ENCODE assay signal across 1 cellular context in genomic region chr12:12786716-12787601, GRCh38.
TF ChIP-seq lines count a peak whose summit lies in the region.

No MANE protein-coding gene starts in this region.

TF ChIP-seq in HepG2, 621 proteins besides CTCF, POLR2A, EP300 and RAD21 (continued from another document and continues in another):
- TF ChIP-seq ZNF318 (CRISPR knock-in tag; IDR thresholded peaks at IDR 0.05) (no peak), SMYD3 (CRISPR knock-in tag; IDR thresholded peaks at IDR 0.05) (no peak), GATAD2A (CRISPR knock-in tag; IDR thresholded peaks at IDR 0.05) (0 out of 2 replicates have a peak, but pooled peaks have one; percentile 13), ATF7-NPFF (CRISPR knock-in tag; IDR thresholded peaks at IDR 0.05; ENCODE audit: low read depth) (peak; percentile 94), TBL1XR1 (IDR thresholded peaks at IDR 0.05; ENCODE audit: borderline replicate concordance, low read length, partially characterized antibody) (no peak), NR2C2 (CRISPR knock-in tag; IDR thresholded peaks at IDR 0.05; ENCODE audit: borderline replicate concordance) (0 out of 2 replicates have a peak, but pooled peaks have one; percentile 34), PRMT3 (CRISPR knock-in tag; IDR thresholded peaks at IDR 0.05; ENCODE audit: borderline replicate concordance, low read depth) (0 out of 2 replicates have a peak, but pooled peaks have one; percentile 62), MAFF (IDR thresholded peaks at IDR 0.05; ENCODE audit: low read depth, low read length) (no peak), REXO4 (CRISPR knock-in tag; IDR thresholded peaks at IDR 0.05; ENCODE audit: borderline replicate concordance) (no peak), ATF1 (CRISPR knock-in tag; IDR thresholded peaks at IDR 0.05) (no peak), ZSCAN25 (CRISPR knock-in tag; IDR thresholded peaks at IDR 0.05) (no peak), ZNF883 (CRISPR knock-in tag; IDR thresholded peaks at IDR 0.05; ENCODE audit: not compliant biosample characterization) (peak; percentile 86), NKX3-1 (CRISPR knock-in tag; IDR thresholded peaks at IDR 0.05) (peak; percentile 93), ZNF607 (CRISPR knock-in tag; IDR thresholded peaks at IDR 0.05; ENCODE audit: borderline replicate concordance) (peak; percentile 93), SATB2 (CRISPR knock-in tag; IDR thresholded peaks at IDR 0.05) (peak; percentile 63; the same call in 1 of the 2 replicates), ZNF569 (CRISPR knock-in tag; IDR thresholded peaks at IDR 0.05; ENCODE audit: borderline replicate concordance) (no peak), MTF2 (CRISPR knock-in tag; IDR thresholded peaks at IDR 0.05; ENCODE audit: borderline replicate concordance) (no peak), SSRP1 (CRISPR knock-in tag; IDR thresholded peaks at IDR 0.05) (no peak), ZNF263 (CRISPR knock-in tag; IDR thresholded peaks at IDR 0.05) (peak; percentile 47; the same call in 1 of the 2 replicates), MIER3 (CRISPR knock-in tag; IDR thresholded peaks at IDR 0.05; ENCODE audit: borderline replicate concordance) (peak; percentile 46; the same call in 1 of the 2 replicates), TMF1 (CRISPR knock-in tag; IDR thresholded peaks at IDR 0.05; ENCODE audit: low read depth) (0 out of 2 replicates have a peak, but pooled peaks have one; percentile 46), ZC3H4 (CRISPR knock-in tag; IDR thresholded peaks at IDR 0.05; ENCODE audit: borderline replicate concordance) (no peak), RNF2 (conservative IDR thresholded peaks at IDR 0.05; ENCODE audit: low read depth) (peak; percentile 89), ZKSCAN8 (CRISPR knock-in tag; IDR thresholded peaks at IDR 0.05; ENCODE audit: borderline replicate concordance) (no peak), CEBPB (IDR thresholded peaks at IDR 0.05; ENCODE audit: borderline replicate concordance, low read depth, low read length) (no peak), HNRNPUL1 (IDR thresholded peaks at IDR 0.05; ENCODE audit: low read depth, low read length) (no peak), CENPX (CRISPR knock-in tag; IDR thresholded peaks at IDR 0.05) (no peak), MTF1 (CRISPR knock-in tag; IDR thresholded peaks at IDR 0.05) (peak; percentile 90), MEF2D (CRISPR knock-in tag; IDR thresholded peaks at IDR 0.05) (no peak), ZBTB3 (CRISPR knock-in tag; IDR thresholded peaks at IDR 0.05; ENCODE audit: borderline replicate concordance, low read depth) (0 out of 2 replicates have a peak, but pooled peaks have one; percentile 47), FOXA3 (CRISPR knock-in tag; IDR thresholded peaks at IDR 0.05) (no peak), NFRKB (IDR thresholded peaks at IDR 0.05) (no peak), SPEN (CRISPR knock-in tag; IDR thresholded peaks at IDR 0.05; ENCODE audit: low read depth) (peak; percentile 62), SNAPC4 (CRISPR knock-in tag; IDR thresholded peaks at IDR 0.05) (no peak), SRY (CRISPR knock-in tag; IDR thresholded peaks at IDR 0.05) (peak; percentile 81), ZNF773 (CRISPR knock-in tag; IDR thresholded peaks at IDR 0.05; ENCODE audit: borderline replicate concordance) (peak; percentile 92), ZNF317 (CRISPR knock-in tag; IDR thresholded peaks at IDR 0.05) (no peak), ZNF430 (CRISPR knock-in tag; IDR thresholded peaks at IDR 0.05) (peak; percentile 72; the same call in 1 of the 2 replicates), SP140L (CRISPR knock-in tag; IDR thresholded peaks at IDR 0.05; ENCODE audit: borderline replicate concordance) (no peak), HOXA3 (CRISPR knock-in tag; IDR thresholded peaks at IDR 0.05) (peak; percentile 45; the same call in 1 of the 2 replicates), ZZZ3 (CRISPR knock-in tag; IDR thresholded peaks at IDR 0.05; ENCODE audit: borderline replicate concordance) (no peak), NBN (conservative IDR thresholded peaks at IDR 0.05) (no peak), ZNF558 (CRISPR knock-in tag; IDR thresholded peaks at IDR 0.05; ENCODE audit: borderline replicate concordance) (no peak; the same call in 1 of the 2 replicates), ZFP36 (IDR thresholded peaks at IDR 0.05; ENCODE audit: borderline replicate concordance, low read depth, low read length, partially characterized antibody) (no peak), DNMT3B (CRISPR knock-in tag; conservative IDR thresholded peaks at IDR 0.05) (no peak), TEAD3 (CRISPR knock-in tag; optimal IDR thresholded peaks at IDR 0.05; ENCODE audit: borderline replicate concordance) (peak; percentile 24), ZNF841 (CRISPR knock-in tag; IDR thresholded peaks at IDR 0.05; ENCODE audit: borderline replicate concordance) (peak; percentile 91; the same call in 1 of the 2 replicates), NR2F1 (CRISPR knock-in tag; IDR thresholded peaks at IDR 0.05) (no peak), FLYWCH1 (CRISPR knock-in tag; IDR thresholded peaks at IDR 0.05) (peak; percentile 92; the same call in 1 of the 2 replicates), ARNT2 (CRISPR knock-in tag; IDR thresholded peaks at IDR 0.05; ENCODE audit: low read depth) (peak; percentile 86), KAT8 (CRISPR knock-in tag; IDR thresholded peaks at IDR 0.05) (0 out of 2 replicates have a peak, but pooled peaks have one; percentile 35), NFKBIZ (CRISPR knock-in tag; IDR thresholded peaks at IDR 0.05) (no peak), ZKSCAN1 (IDR thresholded peaks at IDR 0.05; ENCODE audit: low read length) (no peak)
- TF ChIP-seq, protein P1, sequence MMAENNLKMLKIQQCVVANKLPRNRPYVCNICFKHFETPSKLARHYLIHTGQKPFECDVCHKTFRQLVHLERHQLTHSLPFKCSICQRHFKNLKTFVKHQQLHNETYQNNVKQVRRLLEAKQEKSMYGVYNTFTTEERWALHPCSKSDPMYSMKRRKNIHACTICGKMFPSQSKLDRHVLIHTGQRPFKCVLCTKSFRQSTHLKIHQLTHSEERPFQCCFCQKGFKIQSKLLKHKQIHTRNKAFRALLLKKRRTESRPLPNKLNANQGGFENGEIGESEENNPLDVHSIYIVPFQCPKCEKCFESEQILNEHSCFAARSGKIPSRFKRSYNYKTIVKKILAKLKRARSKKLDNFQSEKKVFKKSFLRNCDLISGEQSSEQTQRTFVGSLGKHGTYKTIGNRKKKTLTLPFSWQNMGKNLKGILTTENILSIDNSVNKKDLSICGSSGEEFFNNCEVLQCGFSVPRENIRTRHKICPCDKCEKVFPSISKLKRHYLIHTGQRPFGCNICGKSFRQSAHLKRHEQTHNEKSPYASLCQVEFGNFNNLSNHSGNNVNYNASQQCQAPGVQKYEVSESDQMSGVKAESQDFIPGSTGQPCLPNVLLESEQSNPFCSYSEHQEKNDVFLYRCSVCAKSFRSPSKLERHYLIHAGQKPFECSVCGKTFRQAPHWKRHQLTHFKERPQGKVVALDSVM (CRISPR knock-in tag; IDR thresholded peaks at IDR 0.05), result peak; percentile 56
- TF ChIP-seq, protein P2, sequence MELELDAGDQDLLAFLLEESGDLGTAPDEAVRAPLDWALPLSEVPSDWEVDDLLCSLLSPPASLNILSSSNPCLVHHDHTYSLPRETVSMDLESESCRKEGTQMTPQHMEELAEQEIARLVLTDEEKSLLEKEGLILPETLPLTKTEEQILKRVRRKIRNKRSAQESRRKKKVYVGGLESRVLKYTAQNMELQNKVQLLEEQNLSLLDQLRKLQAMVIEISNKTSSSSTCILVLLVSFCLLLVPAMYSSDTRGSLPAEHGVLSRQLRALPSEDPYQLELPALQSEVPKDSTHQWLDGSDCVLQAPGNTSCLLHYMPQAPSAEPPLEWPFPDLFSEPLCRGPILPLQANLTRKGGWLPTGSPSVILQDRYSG (CRISPR knock-in tag; IDR thresholded peaks at IDR 0.05), result peak; percentile 91
- TF ChIP-seq, protein P3, sequence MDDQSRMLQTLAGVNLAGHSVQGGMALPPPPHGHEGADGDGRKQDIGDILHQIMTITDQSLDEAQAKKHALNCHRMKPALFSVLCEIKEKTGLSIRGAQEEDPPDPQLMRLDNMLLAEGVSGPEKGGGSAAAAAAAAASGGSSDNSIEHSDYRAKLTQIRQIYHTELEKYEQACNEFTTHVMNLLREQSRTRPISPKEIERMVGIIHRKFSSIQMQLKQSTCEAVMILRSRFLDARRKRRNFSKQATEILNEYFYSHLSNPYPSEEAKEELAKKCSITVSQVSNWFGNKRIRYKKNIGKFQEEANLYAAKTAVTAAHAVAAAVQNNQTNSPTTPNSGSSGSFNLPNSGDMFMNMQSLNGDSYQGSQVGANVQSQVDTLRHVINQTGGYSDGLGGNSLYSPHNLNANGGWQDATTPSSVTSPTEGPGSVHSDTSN (CRISPR knock-in tag; IDR thresholded peaks at IDR 0.05; ENCODE audit: borderline replicate concordance), result 0 out of 2 replicates have a peak, but pooled peaks have one; percentile 72
